24 cellular contexts compared by ENCODE assay signal in the genomic region with DNA sequence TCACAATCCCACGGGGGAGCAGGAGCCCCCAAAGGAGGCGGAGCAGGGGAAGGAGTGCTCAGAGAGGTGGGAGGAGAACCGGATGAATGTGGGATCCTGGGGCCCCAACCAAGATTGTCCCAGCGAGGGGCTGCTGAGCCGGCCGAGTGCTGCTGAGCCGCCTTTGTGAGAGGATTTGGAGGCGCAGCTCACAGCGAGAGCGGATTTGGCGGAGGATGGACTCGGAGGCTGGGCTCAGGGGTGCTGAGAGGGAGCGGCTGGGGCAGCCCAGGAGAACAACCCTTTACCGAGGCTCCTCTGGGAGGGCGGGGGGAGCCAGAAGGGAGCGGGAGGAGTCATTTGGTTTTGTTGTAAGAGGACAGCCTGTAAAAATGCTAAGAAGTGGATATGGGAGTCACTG. TPM values are rescaled to one million over a fixed set of nuclear protein-coding genes. Genes with fewer than 3 reads are reported as not detected.
A peak's percentile ranks its signal among the peaks of the same experiment; 100 is the strongest.
DNase-seq lines count a peak whose midpoint lies in the region; ATAC-seq and TF ChIP-seq lines count a peak whose summit lies in the region.
"Had no signal": no experiment of that assay in that cellular context is flagged by ENCODE, and none has a peak within 500 bp of the region (broad histone marks: within the 10 kb centered on the region; RNA-seq: fewer than 3 reads in every experiment).

No MANE protein-coding gene starts in this region.

- peaks cover 13% of the 10 kb centered on the region for H3K4me1 ChIP-seq in mesendoderm (ENCODE audit: control insufficient read depth, low read depth, low read length)
- no peaks in the 10 kb centered on the region for H3K4me1 ChIP-seq in GM23248 (ENCODE audit: insufficient read depth)

- H3K27me3 ChIP-seq in H7 (ENCODE audit: control insufficient read depth, insufficient read depth, low read length) (peaks cover 4% of the 10 kb centered on the region), WERI-Rb-1 (ENCODE audit: insufficient read depth, low read depth, severe bottlenecking) (no peaks in the 10 kb centered on the region), mesendoderm (ENCODE audit: insufficient read depth, low read length, poor library complexity) (no peaks in the 10 kb centered on the region), GM23248 (replicated peaks; ENCODE audit: insufficient read depth) (peaks cover 11% of the 10 kb centered on the region)

- no peak overlapping the region for H2AFZ ChIP-seq in GM23248

- no peak overlapping the region for H2BK15ac ChIP-seq in mesendoderm (replicated peaks; ENCODE audit: low read depth)

- H3K4me2 ChIP-seq in mesendoderm (ENCODE audit: low read length) (no peak overlapping the region), GM23248 (ENCODE audit: unreplicated experiment) (no peak overlapping the region)

- DNase-seq in H7: peak; percentile 83
- peak; percentile 78 for DNase-seq in WERI-Rb-1
- DNase-seq in glutamatergic neuron: no peak
- no peak for DNase-seq in mesendoderm
- DNase-seq in activated T-cell treated with anti-CD3 and anti-CD28 coated beads, Interleukin-2, amount 50 U/mL, for 4 hours: no peak
- DNase-seq in cortex of kidney (lab: John Stamatoyannopoulos, UW): no peak
- no peak for DNase-seq in SHP77 (lab: John Stamatoyannopoulos, UW)
- no peak for DNase-seq in GM23248
- DNase-seq: Calu3; CD8-positive, alpha-beta memory T cell; KG1; NCI-H1092 treated with DMSO at 0.1 percent for 48 hours; NCI-H146; NCI-H2029 treated with DMSO at 0.1 percent for 48 hours; NCI-H226; NCI-H510A treated with DMSO at 0.1 percent for 48 hours; NCI-H774; NK-92 treated with Interleukin-12 subunit alpha and Interleukin-12 subunit beta, amount 100 ng/mL, for 24 hours had no signal

- H3K27me3 Mint-ChIP-seq in glutamatergic neuron (ENCODE audit: unreplicated experiment): peaks cover 32% of the 10 kb centered on the region
- peaks cover 32% of the 10 kb centered on the region for H3K27me3 Mint-ChIP-seq in activated T-cell treated with anti-CD3 and anti-CD28 coated beads, Interleukin-2, amount 50 U/mL, for 4 hours (ENCODE audit: low read depth)

- no CpG with 5 or more reads among the region's 16 CpGs for WGBS in mesendoderm (ENCODE audit: extremely low coverage, insufficient coverage, low lambda C conversion rate)
- 68 to 73% methylated on average over 14 to 16 of the region's 16 CpGs for WGBS in GM23248 (ENCODE audit: low coverage in 1 of 2, low lambda C conversion rate in 2 of 2, missing lambda C conversion rate in 2 of 2), 2 experiments

- no peaks in the 10 kb centered on the region for H3K79me1 ChIP-seq in mesendoderm (ENCODE audit: low read length)

- H3K56ac ChIP-seq in mesendoderm (ENCODE audit: low read length): peak overlapping the region; percentile 60

- peaks cover 12% of the 10 kb centered on the region for H3K9me3 Mint-ChIP-seq in glutamatergic neuron (ENCODE audit: unreplicated experiment)
- H3K9me3 Mint-ChIP-seq in activated T-cell treated with anti-CD3 and anti-CD28 coated beads, Interleukin-2, amount 50 U/mL, for 4 hours: no peaks in the 10 kb centered on the region

- peak overlapping the region; percentile 23 for H3K4me3 Mint-ChIP-seq in glutamatergic neuron (ENCODE audit: unreplicated experiment)
- no peak overlapping the region for H3K4me3 Mint-ChIP-seq in activated T-cell treated with anti-CD3 and anti-CD28 coated beads, Interleukin-2, amount 50 U/mL, for 4 hours

- H3K4ac ChIP-seq in mesendoderm (ENCODE audit: low read depth, low read length): no peak overlapping the region

- H3K79me2 ChIP-seq in mesendoderm (ENCODE audit: control insufficient read depth, insufficient read depth, low read length) (no peaks in the 10 kb centered on the region), GM23248 (ENCODE audit: insufficient read depth) (no peaks in the 10 kb centered on the region)

- H3K4me1 Mint-ChIP-seq in glutamatergic neuron (ENCODE audit: low read depth, unreplicated experiment): peaks cover 40% of the 10 kb centered on the region
- H3K4me1 Mint-ChIP-seq in activated T-cell treated with anti-CD3 and anti-CD28 coated beads, Interleukin-2, amount 50 U/mL, for 4 hours (ENCODE audit: low read depth): peaks cover 5% of the 10 kb centered on the region

- ATAC-seq in activated T-cell treated with anti-CD3 and anti-CD28 coated beads, Interleukin-2, amount 50 U/mL, for 4 hours: no peak
- ATAC-seq: Panc1 had no signal

- H3F3A ChIP-seq in GM23248 (ENCODE audit: insufficient read depth): no peaks in the 10 kb centered on the region

- H4K8ac ChIP-seq in mesendoderm (ENCODE audit: low read depth, low read length): no peak overlapping the region

- no peaks in the 10 kb centered on the region for H3K9me3 ChIP-seq in WERI-Rb-1 (ENCODE audit: severe bottlenecking)
- no peaks in the 10 kb centered on the region for H3K9me3 ChIP-seq in GM23248 (ENCODE audit: low read depth)
- H3K9me3 ChIP-seq: HAP-1 had no signal

- H3K27ac ChIP-seq in WERI-Rb-1 (no peak overlapping the region), mesendoderm (ENCODE audit: low read depth, low read length) (no peak overlapping the region), GM23248 (no peak overlapping the region)
- H3K27ac ChIP-seq: C4-2B, HL-60 had no signal

- H4K20me1 ChIP-seq in GM23248 (ENCODE audit: insufficient read depth): no peaks in the 10 kb centered on the region

- H3K23ac ChIP-seq in mesendoderm (ENCODE audit: low read length): no peak overlapping the region

- TF ChIP-seq CTCF in WERI-Rb-1 (IDR thresholded peaks at IDR 0.05; ENCODE audit: low read depth, low read length) (no peak), glutamatergic neuron (IDR thresholded peaks at IDR 0.05; ENCODE audit: partially characterized antibody, unreplicated experiment) (no peak)

- H3K18ac ChIP-seq in mesendoderm (ENCODE audit: low read length): no peak overlapping the region

- no peak overlapping the region for H2AK5ac ChIP-seq in mesendoderm (ENCODE audit: low read length)

- in situ Hi-C loops in GM23248 (cut with MboI): loop anchor here (5.0 kb wide), 1 partner anchor 131 kb away; no protein-coding TSS in a partner anchor

- H4K5ac ChIP-seq in mesendoderm (ENCODE audit: low read length): no peak overlapping the region

- no peak overlapping the region for H3K27ac Mint-ChIP-seq in glutamatergic neuron (ENCODE audit: unreplicated experiment)

- H3K36me3 ChIP-seq in H7 (replicated peaks; ENCODE audit: control insufficient read depth, insufficient read depth, low read length) (no peaks in the 10 kb centered on the region), WERI-Rb-1 (no peaks in the 10 kb centered on the region), mesendoderm (ENCODE audit: control insufficient read depth, insufficient read depth, low read length) (no peaks in the 10 kb centered on the region), GM23248 (ENCODE audit: low read depth) (no peaks in the 10 kb centered on the region)
- H3K36me3 ChIP-seq: HAP-1 had no signal

- peak overlapping the region; percentile 1 for H3K9ac ChIP-seq in mesendoderm (ENCODE audit: low read length)
- no peak overlapping the region for H3K9ac ChIP-seq in GM23248

- peaks cover 5% of the 10 kb centered on the region for H3K36me3 Mint-ChIP-seq in glutamatergic neuron (ENCODE audit: unreplicated experiment)
- H3K36me3 Mint-ChIP-seq in activated T-cell treated with anti-CD3 and anti-CD28 coated beads, Interleukin-2, amount 50 U/mL, for 4 hours (ENCODE audit: insufficient read depth): no peaks in the 10 kb centered on the region
- H3K36me3 Mint-ChIP-seq: CD8-positive, alpha-beta memory T cell had no signal

- no peak overlapping the region for H2BK120ac ChIP-seq in mesendoderm (ENCODE audit: low read depth, low read length)

- H3K4me3 ChIP-seq in H7 (ENCODE audit: insufficient read depth, low read depth, low read length): no peak overlapping the region
- no peak overlapping the region for H3K4me3 ChIP-seq in WERI-Rb-1 (ENCODE audit: low read depth, low read length)
- no peak overlapping the region for H3K4me3 ChIP-seq in mesendoderm (ENCODE audit: low read length)
- no peak overlapping the region for H3K4me3 ChIP-seq in GM23248
- H3K4me3 ChIP-seq: HAP-1 had no signal

- H3K9me2 ChIP-seq in GM23248 (ENCODE audit: insufficient read depth): no peaks in the 10 kb centered on the region

- H2BK5ac ChIP-seq in mesendoderm (ENCODE audit: low read length): no peak overlapping the region

RNA-seq across cellular contexts. Expression of a gene that starts 23.0 kb away (rescaled TPM):
- total RNA-seq in H7 (2014; rRNA removed; shearing (Covaris generic)): 1.9 and 2.7 TPM in 2 replicates
- total RNA-seq in glutamatergic neuron (ENCODE audit: unreplicated experiment): not detected
- polyA plus RNA-seq in mesendoderm (2013, experiment 1 of 2): 1.7 TPM
- polyA plus RNA-seq in mesendoderm (2013, experiment 2 of 2): 2.4 TPM
- not detected for total RNA-seq in activated T-cell treated with anti-CD3 and anti-CD28 coated beads, Interleukin-2, amount 50 U/mL, for 4 hours
- total RNA-seq in GM23248 (2014; rRNA removed; shearing (Covaris generic)): not detected in 2 replicates
- not detected in 2 replicates for polyA plus RNA-seq in GM23248 (2016; fragmentation: Nextera tagmentation; extraction: Ambion mirVana)
- total RNA-seq: Calu3; CD8-positive, alpha-beta memory T cell; Daoy; HT-29 had no signal
- polyA plus RNA-seq: CD8-positive, alpha-beta memory T cell had no signal

Comparison
In these comparisons a context has a peak if more than half of its experiments do, and no peak if none do; other contexts are left out.
1. DNase-seq: peak in H7 (single experiment) and WERI-Rb-1 (single experiment); none in glutamatergic neuron (single experiment), mesendoderm (single experiment), activated T-cell treated with anti-CD3 and anti-CD28 coated beads, Interleukin-2, amount 50 U/mL, for 4 hours (single experiment), cortex of kidney (single experiment), SHP77 (0 of 2) and GM23248 (single experiment).